8 cellular contexts compared by ENCODE assay signal in the genomic region with DNA sequence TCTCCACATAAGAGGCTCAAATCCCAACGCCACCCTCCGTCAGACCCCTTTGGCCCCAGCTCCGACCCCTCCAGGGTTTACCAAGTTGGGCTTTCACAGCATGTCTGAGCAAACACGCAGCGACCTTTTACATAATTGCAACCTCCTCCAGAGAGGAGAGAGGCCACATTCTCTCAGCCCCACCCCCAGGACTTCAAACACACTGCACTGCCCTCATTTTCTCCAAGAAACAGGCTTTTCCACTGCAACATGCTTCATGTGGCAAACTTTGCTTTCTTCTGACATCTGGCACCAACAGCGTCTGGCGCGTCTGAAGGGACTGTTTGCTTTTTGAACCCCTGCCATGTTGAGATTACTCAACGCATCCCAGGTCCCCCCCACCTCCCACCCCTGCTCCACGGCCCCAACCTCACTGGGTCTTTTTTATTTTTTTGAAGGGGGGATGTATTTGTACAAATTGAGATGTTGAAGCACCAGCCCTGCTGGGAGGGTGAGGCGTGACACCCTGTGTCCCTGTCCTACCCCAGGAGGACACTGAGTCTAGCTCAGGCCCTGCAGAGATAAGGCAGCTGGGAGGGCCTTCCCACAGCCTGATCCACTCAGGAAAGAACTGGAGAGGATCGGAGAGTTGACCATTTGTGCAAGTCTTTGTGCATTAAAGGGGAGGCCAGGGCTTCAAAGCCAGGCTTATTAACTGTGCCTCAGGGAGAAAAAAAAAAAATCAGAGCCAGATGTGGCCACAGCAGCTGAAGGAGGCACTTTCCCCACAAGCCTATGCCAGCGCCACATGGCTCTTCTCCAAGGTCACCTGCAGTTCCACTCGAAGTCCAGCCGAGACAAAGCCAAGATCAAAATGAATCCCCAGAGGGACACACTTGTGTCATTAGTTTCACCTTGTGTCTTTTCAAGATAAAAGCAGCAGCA. TPM values are rescaled to one million over a fixed set of nuclear protein-coding genes. Genes with fewer than 3 reads are reported as not detected.
DNase-seq lines count a peak whose midpoint lies in the region; ATAC-seq and TF ChIP-seq lines count a peak whose summit lies in the region.

No MANE protein-coding gene starts in this region.

- H3K4me1 ChIP-seq in RWPE2 (ENCODE audit: insufficient read depth, poor library complexity, severe bottlenecking), result no peaks in the 10 kb centered on the region
- H3K4me1 ChIP-seq in prostate gland (replicated peaks), result no peaks in the 10 kb centered on the region

- no peak for ATAC-seq in RWPE2 (ENCODE audit: low read depth)
- no peak for ATAC-seq in HG02970 (IDR thresholded peaks at IDR 0.05; ENCODE audit: low FRiP score, unreplicated experiment)
- no peak for ATAC-seq in GM19395 (IDR thresholded peaks at IDR 0.05; ENCODE audit: unreplicated experiment)

- H3K9me3 ChIP-seq in RWPE2 (ENCODE audit: severe bottlenecking) (no peaks in the 10 kb centered on the region), prostate gland (no peaks in the 10 kb centered on the region)

- H3K36me3 ChIP-seq in RWPE2 (ENCODE audit: low read depth) (no peaks in the 10 kb centered on the region), prostate gland (peaks cover 12 to 14% of the 10 kb centered on the region in 2 donors)

- 10% methylated on average over 15 of the region's 15 CpGs for WGBS in prostate gland

- DNase-seq in EH (ENCODE audit: low read depth) (peak; percentile 57), RWPE2 (ENCODE audit: low spot score) (peak; percentile 29), cardiac septum (ENCODE audit: low spot score) (peak; percentile 70), prostate gland (ENCODE audit: low spot score) (peak; percentile 30), inferior parietal cortex (ENCODE audit: extremely low spot score) (no peak), NCI-H524 treated with DMSO at 0.1 percent for 48 hours (lab: John Stamatoyannopoulos, UW) (no peak)

- intact Hi-C loops in cardiac septum (cut with DNase I), result no loop called here
- intact Hi-C loops in prostate gland (cut with DNase I), result no loop called here

- no peak for TF ChIP-seq POLR2A in prostate gland (IDR thresholded peaks at IDR 0.05)

- no peak for TF ChIP-seq CTCF in RWPE2 (IDR thresholded peaks at IDR 0.05; ENCODE audit: poor library complexity, severe bottlenecking)
- TF ChIP-seq CTCF in prostate gland (IDR thresholded peaks at IDR 0.05), result peak in 1 of 4 experiments; percentile 2

- H3K27me3 ChIP-seq in RWPE2 (ENCODE audit: insufficient read depth, poor library complexity, severe bottlenecking), result no peaks in the 10 kb centered on the region
- H3K27me3 ChIP-seq in prostate gland (replicated peaks; ENCODE audit: insufficient read depth), result no peaks in the 10 kb centered on the region

- H3K4me3 ChIP-seq in RWPE2 (ENCODE audit: severe bottlenecking), result no peak overlapping the region
- no peak overlapping the region for H3K4me3 ChIP-seq in prostate gland

- H3K27ac ChIP-seq in RWPE2 (ENCODE audit: poor library complexity, severe bottlenecking) (no peak overlapping the region), prostate gland (peak overlapping the region; percentile 20 to 24)

RNA-seq across cellular contexts. Expression of a gene that starts 29.7 kb away (rescaled TPM):
- total RNA-seq in cardiac septum (12.4 TPM), prostate gland (10 to 100 TPM; 32.3 to 54.6 TPM)

Comparison
In these comparisons a context has a peak if more than half of its experiments do, and no peak if none do; other contexts are left out.
1. DNase-seq: peak in EH (single experiment), RWPE2 (single experiment), cardiac septum (single experiment) and prostate gland (single experiment); none in inferior parietal cortex (single experiment) and NCI-H524 treated with DMSO at 0.1 percent for 48 hours (single experiment).